ENCODE assay signal across 24 cellular contexts in genomic region chrX:12249997-12250396, GRCh38.
DNase-seq lines count a peak whose midpoint lies in the region; ATAC-seq, FAIRE-seq and TF ChIP-seq lines count a peak whose summit lies in the region.
"Had no signal": no experiment of that assay in that cellular context is flagged by ENCODE, and none has a peak within 500 bp of the region (broad histone marks: within the 10 kb centered on the region; RNA-seq: fewer than 3 reads in every experiment).

No MANE protein-coding gene starts in this region.

- no peak for FAIRE-seq in bronchial epithelial cell (lab: Jason Lieb, UNC)

- H3K4me2 ChIP-seq in PC-3 (ENCODE audit: low read length), result no peak overlapping the region

- peaks cover 2% of the 10 kb centered on the region; the same call in 1 of the 2 replicates for H3K27me3 Mint-ChIP-seq in HFFc6 (ENCODE audit: insufficient read depth)

- H3K9ac ChIP-seq in PC-3 (ENCODE audit: low read length), result no peak overlapping the region

- H2AFZ ChIP-seq in PC-3 (ENCODE audit: low read length), result no peak overlapping the region

- DNase-seq in HFFc6, result peak; percentile 14
- peak; percentile 38 for DNase-seq in PC-3
- DNase-seq in bronchial epithelial cell (ENCODE audit: low read depth), result peak; percentile 36
- peak; percentile 42 for DNase-seq in renal cortical epithelial cell (ENCODE audit: low read depth)
- DNase-seq in right atrium auricular region (ENCODE audit: low spot score), result no peak
- no peak for DNase-seq in HK-2 (ENCODE audit: unreplicated experiment)
- no peak for DNase-seq in GM10248 (ENCODE audit: extremely low spot score)
- DNase-seq: BE2C; CD8-positive, alpha-beta memory T cell; DMS79 treated with DMSO at 0.1 percent for 48 hours; GOT3; NCI-H1105 treated with DMSO at 0.1 percent for 48 hours; NCI-H146; NCI-H1930; NCI-H446 treated with DMSO at 0.1 percent for 48 hours; NCI-H526; NCI-H82; NK-92 treated with Interleukin-12 subunit alpha and Interleukin-12 subunit beta, amount 100 ng/mL, for 24 hours; SHP77 had no signal

- H3K9me3 Mint-ChIP-seq in HFFc6, result no peaks in the 10 kb centered on the region

- H3K36me3 Mint-ChIP-seq in HFFc6 (ENCODE audit: low read depth), result no peaks in the 10 kb centered on the region; the same call in 1 of the 2 replicates
- H3K36me3 Mint-ChIP-seq: CD14-positive monocyte; CD8-positive, alpha-beta memory T cell had no signal

- H3K9me3 ChIP-seq in PC-3 (ENCODE audit: low read length) (no peaks in the 10 kb centered on the region), right atrium auricular region (no peaks in the 10 kb centered on the region)
- H3K9me3 ChIP-seq: BE2C, HAP-1 had no signal

- CTCF ChIA-PET in PC-3 (lab: Charles Lee) (no interaction called here), GM10248 (lab: Yijun Ruan, JAX) (no interaction called here)

- peak; percentile 67 for ATAC-seq in PC-3
- no peak for ATAC-seq in GM19467 (IDR thresholded peaks at IDR 0.05; ENCODE audit: unreplicated experiment)
- ATAC-seq: Panc1 had no signal

- POLR2A ChIA-PET in PC-3 (lab: Charles Lee; ENCODE audit: unreplicated experiment), result interaction anchor here (0.6 kb wide), 1 partner anchor 39 kb away, joined by 7 read pairs; no protein-coding TSS in a partner anchor
- POLR2A ChIA-PET in GM10248 (lab: Yijun Ruan, JAX), result no interaction called here

- H3K27ac ChIP-seq in PC-3 (ENCODE audit: low read length) (no peak overlapping the region), right atrium auricular region (no peak overlapping the region)
- H3K27ac ChIP-seq: RWPE1 had no signal

- H3K9me2 ChIP-seq in PC-3 (replicated peaks; ENCODE audit: low read length), result no peaks in the 10 kb centered on the region

- H4K20me1 ChIP-seq in PC-3 (ENCODE audit: low read length), result no peaks in the 10 kb centered on the region

- BruUV-seq in PC-3 (replicated peaks; lab: Mats Ljungman, UMichigan), result no TSS peak

- H3K4me1 Mint-ChIP-seq in HFFc6 (ENCODE audit: low read depth), result peaks cover 56% of the 10 kb centered on the region
- H3K4me1 Mint-ChIP-seq: CD14-positive monocyte; CD8-positive, alpha-beta memory T cell had no signal

- H3K4me1 ChIP-seq in PC-3 (ENCODE audit: insufficient read depth, low read length) (peaks cover 8% of the 10 kb centered on the region; the same call in 1 of the 2 replicates), right atrium auricular region (no peaks in the 10 kb centered on the region)
- H3K4me1 ChIP-seq: BE2C, HAP-1 had no signal

- H3K36me3 ChIP-seq in PC-3 (ENCODE audit: low read depth, low read length) (no peaks in the 10 kb centered on the region), bronchial epithelial cell (ENCODE audit: control insufficient read depth, insufficient read depth, low read length) (no peaks in the 10 kb centered on the region), right atrium auricular region (no peaks in the 10 kb centered on the region)
- H3K36me3 ChIP-seq: BE2C, HAP-1 had no signal

- H3K4me3 ChIP-seq in PC-3 (ENCODE audit: low read length) (no peak overlapping the region), bronchial epithelial cell (ENCODE audit: low read depth, low read length) (no peak overlapping the region), right atrium auricular region (no peak overlapping the region)
- H3K4me3 ChIP-seq: HAP-1 had no signal

- H3K27ac Mint-ChIP-seq in HFFc6, result peak overlapping the region; percentile 61; the same call in 1 of the 2 replicates
- H3K27ac Mint-ChIP-seq: CD14-positive monocyte; CD8-positive, alpha-beta memory T cell had no signal

- intact Hi-C loops in PC-3 (cut with micrococcal nuclease), result loop anchor here (2.0 kb wide), 1 partner anchor 19 kb away; no protein-coding TSS in a partner anchor

- H3K27me3 ChIP-seq in PC-3 (ENCODE audit: low read length) (no peaks in the 10 kb centered on the region), bronchial epithelial cell (ENCODE audit: control insufficient read depth, insufficient read depth, low read length) (no peaks in the 10 kb centered on the region), right atrium auricular region (no peaks in the 10 kb centered on the region)
- H3K27me3 ChIP-seq: BE2C had no signal

- no peaks in the 10 kb centered on the region for H3K79me2 ChIP-seq in PC-3 (ENCODE audit: low read length)

- H3K4me3 Mint-ChIP-seq in HFFc6, result no peak overlapping the region
- H3K4me3 Mint-ChIP-seq: CD14-positive monocyte; CD8-positive, alpha-beta memory T cell had no signal

- TF ChIP-seq CTCF in HFFc6 (IDR thresholded peaks at IDR 0.05) (no peak), PC-3 (conservative IDR thresholded peaks at IDR 0.05; ENCODE audit: low read depth, low read length) (no peak), bronchial epithelial cell (IDR thresholded peaks at IDR 0.05; ENCODE audit: insufficient read depth, low read length, severe bottlenecking) (no peak), right atrium auricular region (IDR thresholded peaks at IDR 0.05) (no peak), GM10248 (IDR thresholded peaks at IDR 0.05; ENCODE audit: control extremely low read depth, extremely low read depth, low read depth, missing control alignments) (no peak)

- no peaks in the 10 kb centered on the region for H3F3A ChIP-seq in PC-3 (ENCODE audit: low read length, unreplicated experiment)

Comparison
In these comparisons a context has a peak if more than half of its experiments do, and no peak if none do; other contexts are left out.
1. DNase-seq: peak in HFFc6 (single experiment), PC-3 (single experiment), bronchial epithelial cell (single experiment) and renal cortical epithelial cell (single experiment); none in right atrium auricular region (single experiment), HK-2 (single experiment) and GM10248 (single experiment).